In genomic region chr2:130890941-130891669, GRCh38 we compare ENCODE assay signal across 1 cellular context.
TF ChIP-seq lines count a peak whose summit lies in the region.

No MANE protein-coding gene starts in this region.

TF ChIP-seq in H1, 55 proteins besides CTCF, POLR2A, EP300 and RAD21:
- TF ChIP-seq SP4 (IDR thresholded peaks at IDR 0.05; ENCODE audit: low read length) (no peak), CEBPB (IDR thresholded peaks at IDR 0.05; ENCODE audit: low read depth, low read length) (no peak), TEAD4 (IDR thresholded peaks at IDR 0.05; ENCODE audit: low read depth, low read length) (no peak)
